In the genomic region with DNA sequence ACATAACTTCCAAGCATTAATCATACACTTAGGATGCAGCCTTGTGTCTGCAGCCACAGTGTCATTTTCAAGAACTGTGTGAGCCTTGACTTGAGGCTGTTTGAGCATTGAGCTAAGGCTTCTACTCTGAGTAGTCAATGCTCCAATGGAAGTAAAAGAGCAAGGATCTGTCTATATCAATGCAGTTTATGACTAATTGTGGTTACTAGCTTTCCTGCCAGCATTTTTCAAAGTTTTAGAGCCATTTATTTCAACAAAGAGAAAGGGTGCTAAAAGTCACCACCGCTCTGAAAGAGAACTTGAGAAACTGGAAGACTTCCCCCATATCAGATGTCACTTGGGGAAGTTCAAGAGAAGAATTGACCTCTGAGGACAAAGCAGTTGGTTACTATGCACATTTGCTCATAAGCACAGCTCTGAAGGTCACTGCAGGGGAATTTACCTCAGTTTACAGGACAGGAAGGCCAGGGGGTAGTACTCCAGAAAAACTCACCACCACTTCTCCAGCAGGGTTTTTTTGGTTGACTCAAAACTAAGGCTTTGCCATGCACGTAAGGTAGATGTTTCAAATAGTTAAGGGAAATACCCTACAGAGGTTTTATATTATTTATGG, we compare ENCODE assay signal across 8 cellular contexts. TPM values are rescaled to one million over a fixed set of nuclear protein-coding genes. Genes with fewer than 3 reads are reported as not detected.
DNase-seq lines count a peak whose midpoint lies in the region; ATAC-seq, FAIRE-seq and TF ChIP-seq lines count a peak whose summit lies in the region.

No MANE protein-coding gene starts in this region.

- no peaks in the 10 kb centered on the region for H3K36me3 ChIP-seq in astrocyte (ENCODE audit: insufficient read depth, low read length)
- no peaks in the 10 kb centered on the region for H3K36me3 ChIP-seq in spleen

- H3K27me3 ChIP-seq in astrocyte (ENCODE audit: insufficient read depth, low read length) (no peaks in the 10 kb centered on the region), spleen (replicated peaks in 1 of 7) (no peaks in the 10 kb centered on the region)

- intact Hi-C loops in spleen (cut with DNase I; ENCODE audit: low total_unique reads), result no loop called here

- H3K9ac ChIP-seq in astrocyte (ENCODE audit: low read length), result no peak overlapping the region

- H3K4me2 ChIP-seq in astrocyte (ENCODE audit: low read length), result peak overlapping the region; percentile 57

- H4K20me1 ChIP-seq in astrocyte (ENCODE audit: insufficient read depth, low read length), result no peaks in the 10 kb centered on the region

- no peaks in the 10 kb centered on the region for H3K27me3 Mint-ChIP-seq in astrocyte (ENCODE audit: low read depth, unreplicated experiment)

- FAIRE-seq in HTR-8/SVneo (lab: Jason Lieb, UNC) (no peak), astrocyte (lab: Jason Lieb, UNC) (peak; percentile 85)

- ATAC-seq in GM21529 (IDR thresholded peaks at IDR 0.05; ENCODE audit: unreplicated experiment), result peak; percentile 65

- H2AFZ ChIP-seq in astrocyte (ENCODE audit: low read depth, low read length), result no peak overlapping the region

- H3K9me3 ChIP-seq in astrocyte (ENCODE audit: insufficient read depth, low read depth, low read length) (no peaks in the 10 kb centered on the region), spleen (no peaks in the 10 kb centered on the region)

- no peak overlapping the region for H3K4me3 Mint-ChIP-seq in astrocyte (ENCODE audit: unreplicated experiment)

- TF ChIP-seq POLR2A in spleen (IDR thresholded peaks at IDR 0.05), result no peak

- peak; percentile 31 for DNase-seq in HTR-8/SVneo (ENCODE audit: insufficient read length, low spot score)
- peak; percentile 97 for DNase-seq in astrocyte (ENCODE audit: low read depth)
- no peak for DNase-seq in spleen
- no peak for DNase-seq in NCI-H1048 (lab: John Stamatoyannopoulos, UW)
- DNase-seq in globus pallidus (ENCODE audit: low spot score), result no peak
- DNase-seq in NCI-H510A (lab: John Stamatoyannopoulos, UW), result no peak

- no peaks in the 10 kb centered on the region for H3K36me3 Mint-ChIP-seq in astrocyte (ENCODE audit: low read depth, unreplicated experiment)

- H3K79me2 ChIP-seq in astrocyte (ENCODE audit: insufficient read depth, low read length), result no peaks in the 10 kb centered on the region

- H3K4me1 ChIP-seq in astrocyte (ENCODE audit: insufficient read depth, low read length) (peaks cover 16% of the 10 kb centered on the region), spleen (peaks cover 0 to 40% (median 11%) of the 10 kb centered on the region in 6 donors)

- H3K27ac Mint-ChIP-seq in astrocyte (ENCODE audit: unreplicated experiment), result peak overlapping the region; percentile 72

- H3K27ac ChIP-seq in astrocyte (ENCODE audit: low read depth, low read length) (peak overlapping the region; percentile 53), spleen (peak overlapping the region in 7 of 8 donors; percentile 24 to 71 (median 49))

- no peaks in the 10 kb centered on the region for H3K9me3 Mint-ChIP-seq in astrocyte (ENCODE audit: unreplicated experiment)

- TF ChIP-seq CTCF in astrocyte (IDR thresholded peaks at IDR 0.05; ENCODE audit: insufficient read depth, low read depth, low read length) (no peak), spleen (IDR thresholded peaks at IDR 0.05 in 8 of 11, conservative IDR thresholded peaks at IDR 0.05 in 3 of 11) (no peak)

- H3K4me1 Mint-ChIP-seq in astrocyte (ENCODE audit: low read depth, unreplicated experiment), result peaks cover 20% of the 10 kb centered on the region

- WGBS in spleen, 5 donors, result 41 to 56% (median 49%) methylated on average over 2 of the region's 2 CpGs

- H3K4me3 ChIP-seq in GM08714 (ENCODE audit: low read length) (peak overlapping the region; percentile 41; the same call in 1 of the 2 replicates), astrocyte (ENCODE audit: insufficient read depth, low read depth, low read length) (no peak overlapping the region), spleen (no peak overlapping the region)

RNA-seq across cellular contexts. Expression of gene RGS1, which starts 24.5 kb away (rescaled TPM):
- total RNA-seq in astrocyte (not detected in 2 replicates), spleen (100 to 1,000 TPM in 2 of 7 donors, 10 to 100 TPM in 5; 27.0 to 261 (median 83.3) TPM)
- polyA plus RNA-seq in spleen, result 10 to 100 TPM; 15.9 to 73.2 (median 24.0) TPM

Comparison
In these comparisons a context has a peak if more than half of its experiments do, and no peak if none do; other contexts are left out.
1. DNase-seq: peak in HTR-8/SVneo (single experiment) and astrocyte (single experiment); none in spleen (single experiment), NCI-H1048 (single experiment), globus pallidus (single experiment) and NCI-H510A (single experiment).
2. RNA of gene RGS1, which starts 24.5 kb away (total RNA-seq): 27.0 to 261 TPM in spleen; not detected in astrocyte; every median in the first group is over 10 times any median in the second.